ENCODE assay signal across 18 cellular contexts in genomic region chr15:88016373-88016772, GRCh38.
DNase-seq lines count a peak whose midpoint lies in the region; ATAC-seq and TF ChIP-seq lines count a peak whose summit lies in the region.
"Had no signal": no experiment of that assay in that cellular context is flagged by ENCODE, and none has a peak within 500 bp of the region (broad histone marks: within the 10 kb centered on the region; RNA-seq: fewer than 3 reads in every experiment).

No MANE protein-coding gene starts in this region.

- intact Hi-C loops in A673 (cut with micrococcal nuclease; ENCODE audit: unreplicated experiment), result no loop called here
- intact Hi-C loops in Caco-2 (cut with micrococcal nuclease; ENCODE audit: unreplicated experiment), result no loop called here

- no peaks in the 10 kb centered on the region for H3K9me3 Mint-ChIP-seq in brain
- peaks cover 0 to 6% (median 0%) of the 10 kb centered on the region in 9 donors for H3K9me3 Mint-ChIP-seq in naive thymus-derived CD8-positive, alpha-beta T cell
- no peaks in the 10 kb centered on the region for H3K9me3 Mint-ChIP-seq in Caco-2 (ENCODE audit: unreplicated experiment)
- H3K9me3 Mint-ChIP-seq: CD4-positive, alpha-beta memory T cell; H9 had no signal

- H3K36me3 Mint-ChIP-seq in brain (peaks cover 13% of the 10 kb centered on the region), Caco-2 (ENCODE audit: insufficient read depth, unreplicated experiment) (no peaks in the 10 kb centered on the region)
- no peaks in the 10 kb centered on the region for H3K36me3 Mint-ChIP-seq in naive thymus-derived CD8-positive, alpha-beta T cell
- H3K36me3 Mint-ChIP-seq: CD14-positive monocyte; CD4-positive, alpha-beta memory T cell had no signal

- no peaks in the 10 kb centered on the region for H3K9me2 ChIP-seq in neural cell (ENCODE audit: insufficient read depth, low read length)

- H3K4me3 ChIP-seq in BLaER1 treated with 17β-estradiol and CSF1 and Interleukin-3, amounts not matched to agents 10 nM and 100 nM, result no peak overlapping the region
- H3K4me3 ChIP-seq in neural cell (ENCODE audit: low read length) (peak overlapping the region; percentile 32), A673 (ENCODE audit: low read depth, low read length, poor library complexity, severe bottlenecking) (no peak overlapping the region), Caco-2 (ENCODE audit: low read depth, low read length) (no peak overlapping the region)
- H3K4me3 ChIP-seq: GM12878, K562 had no signal

- no peaks in the 10 kb centered on the region for H3K79me2 ChIP-seq in neural cell (replicated peaks; ENCODE audit: insufficient read depth, low read length)

- H3K4me1 Mint-ChIP-seq in brain (peaks cover 38% of the 10 kb centered on the region), Caco-2 (ENCODE audit: low read depth, unreplicated experiment) (no peaks in the 10 kb centered on the region)
- H3K4me1 Mint-ChIP-seq in naive thymus-derived CD8-positive, alpha-beta T cell, result no peaks in the 10 kb centered on the region
- H3K4me1 Mint-ChIP-seq: CD4-positive, alpha-beta memory T cell had no signal

- H3K4me3 Mint-ChIP-seq in brain (peak overlapping the region in 1 of 5 experiments; percentile 48), Caco-2 (ENCODE audit: unreplicated experiment) (no peak overlapping the region)
- no peak overlapping the region for H3K4me3 Mint-ChIP-seq in naive thymus-derived CD8-positive, alpha-beta T cell
- H3K4me3 Mint-ChIP-seq: CD14-positive monocyte; CD4-positive, alpha-beta memory T cell; H9 had no signal

- H3F3A ChIP-seq in neural cell (ENCODE audit: insufficient read depth, low read length, poor library complexity, severe bottlenecking), result no peaks in the 10 kb centered on the region

- no peak for ATAC-seq in naive thymus-derived CD8-positive, alpha-beta T cell
- ATAC-seq: GM12878, K562 had no signal

- no peak overlapping the region; a peak in 1 of 22 replicates for H3K27ac ChIP-seq in BLaER1 treated with 17β-estradiol and CSF1 and Interleukin-3, amounts not matched to agents 10 nM and 100 nM
- H3K27ac ChIP-seq in neural cell (ENCODE audit: low read length) (peak overlapping the region; percentile 51), A673 (ENCODE audit: low read depth, low read length, poor library complexity, severe bottlenecking) (no peak overlapping the region)

- no peak overlapping the region for H2AFZ ChIP-seq in neural cell (ENCODE audit: low read depth, low read length)

- no peak for DNase-seq in A673 (ENCODE audit: low spot score)
- no peak for DNase-seq in DMS79 treated with DMSO at 0.1 percent for 48 hours (lab: John Stamatoyannopoulos, UW)
- DNase-seq in naive thymus-derived CD8-positive, alpha-beta T cell, result no peak
- DNase-seq in Caco-2, result no peak
- DNase-seq: 8988T; BE2C; Calu3; CD4-positive, alpha-beta memory T cell; DND-41; EL; H9; IMR-90 had no signal

- H3K9me3 ChIP-seq in BLaER1 treated with 17β-estradiol and CSF1 and Interleukin-3, amounts not matched to agents 10 nM and 100 nM (replicated peaks in 1 of 11), result no peaks in the 10 kb centered on the region
- H3K9me3 ChIP-seq in neural cell (ENCODE audit: low read length), result no peaks in the 10 kb centered on the region
- no peaks in the 10 kb centered on the region for H3K9me3 ChIP-seq in A673 (ENCODE audit: low read depth, low read length, poor library complexity, severe bottlenecking)
- H3K9me3 ChIP-seq in Caco-2, result no peaks in the 10 kb centered on the region
- H3K9me3 ChIP-seq: BE2C had no signal

- no peaks in the 10 kb centered on the region for H3K27me3 ChIP-seq in BLaER1 treated with 17β-estradiol and CSF1 and Interleukin-3, amounts not matched to agents 10 nM and 100 nM
- H3K27me3 ChIP-seq in neural cell (ENCODE audit: insufficient read depth, low read depth, low read length), result no peaks in the 10 kb centered on the region
- H3K27me3 ChIP-seq in A673 (replicated peaks; ENCODE audit: insufficient read depth, low read depth, low read length, poor library complexity), result no peaks in the 10 kb centered on the region
- no peaks in the 10 kb centered on the region for H3K27me3 ChIP-seq in Caco-2 (replicated peaks; ENCODE audit: control insufficient read depth, insufficient read depth, low read length)
- H3K27me3 ChIP-seq: BE2C had no signal

- peak overlapping the region in 7 of 11 experiments; percentile 22 to 63 (median 46); a peak in 10 of 22 replicates for H3K4me2 ChIP-seq in BLaER1 treated with 17β-estradiol and CSF1 and Interleukin-3, amounts not matched to agents 10 nM and 100 nM
- peak overlapping the region; percentile 24 for H3K4me2 ChIP-seq in neural cell (ENCODE audit: low read length)

- no peak for TF ChIP-seq EP300 in neural cell (conservative IDR thresholded peaks at IDR 0.05; ENCODE audit: poor library complexity, severe bottlenecking)

- H3K27me3 Mint-ChIP-seq in brain (no peaks in the 10 kb centered on the region), Caco-2 (ENCODE audit: insufficient read depth, unreplicated experiment) (peaks cover 13% of the 10 kb centered on the region)
- peaks cover 0 to 19% (median 3%) of the 10 kb centered on the region in 5 donors for H3K27me3 Mint-ChIP-seq in naive thymus-derived CD8-positive, alpha-beta T cell
- H3K27me3 Mint-ChIP-seq: CD4-positive, alpha-beta memory T cell had no signal

- no peaks in the 10 kb centered on the region for H3K36me3 ChIP-seq in BLaER1 treated with 17β-estradiol and CSF1 and Interleukin-3, amounts not matched to agents 10 nM and 100 nM
- H3K36me3 ChIP-seq in neural cell (ENCODE audit: insufficient read depth, low read length), result no peaks in the 10 kb centered on the region
- no peaks in the 10 kb centered on the region for H3K36me3 ChIP-seq in A673 (ENCODE audit: insufficient read depth, low read length, poor library complexity, severe bottlenecking)
- no peaks in the 10 kb centered on the region for H3K36me3 ChIP-seq in Caco-2 (ENCODE audit: control insufficient read depth, insufficient read depth, low read length)
- H3K36me3 ChIP-seq: BE2C had no signal

- BruUV-seq in A673 (replicated peaks; lab: Mats Ljungman, UMichigan), result no TSS peak
- BruUV-seq in Caco-2 (replicated peaks; lab: Mats Ljungman, UMichigan), result no TSS peak

- no peak overlapping the region for H3K9ac ChIP-seq in BLaER1 treated with 17β-estradiol and CSF1 and Interleukin-3, amounts not matched to agents 10 nM and 100 nM
- no peak overlapping the region for H3K9ac ChIP-seq in neural cell (ENCODE audit: low read length)

- no peaks in the 10 kb centered on the region for H4K20me1 ChIP-seq in BLaER1 treated with 17β-estradiol and CSF1 and Interleukin-3, amounts not matched to agents 10 nM and 100 nM
- no peaks in the 10 kb centered on the region for H4K20me1 ChIP-seq in neural cell (ENCODE audit: insufficient read depth)

- TF ChIP-seq CTCF in brain (conservative IDR thresholded peaks at IDR 0.05) (no peak), neural cell (IDR thresholded peaks at IDR 0.05; ENCODE audit: poor library complexity, severe bottlenecking) (no peak), A673 (conservative IDR thresholded peaks at IDR 0.05; ENCODE audit: low read depth, low read length) (no peak), Caco-2 (IDR thresholded peaks at IDR 0.05; ENCODE audit: insufficient read depth in 1 of 2, low read depth in 1 of 2, low read length in 1 of 2, severe bottlenecking in 1 of 2, unreplicated experiment in 1 of 2) (no peak)

- TF ChIP-seq RAD21 in neural cell (conservative IDR thresholded peaks at IDR 0.05), result no peak

- POLR2A ChIA-PET in A673 (lab: Charles Lee; ENCODE audit: low non-redundant PET), result no interaction called here
- POLR2A ChIA-PET in naive thymus-derived CD8-positive, alpha-beta T cell (lab: Charles Lee), result no interaction called here
- POLR2A ChIA-PET in Caco-2 (lab: Charles Lee), result no interaction called here

- CTCF ChIA-PET in A673 (lab: Charles Lee) (no interaction called here), Caco-2 (lab: Charles Lee) (no interaction called here)

- H3K4me1 ChIP-seq in BLaER1 treated with 17β-estradiol and CSF1 and Interleukin-3, amounts not matched to agents 10 nM and 100 nM, result peaks cover 4 to 19% (median 15%) of the 10 kb centered on the region in 10 experiments; a peak in 17 of 20 replicates
- no peaks in the 10 kb centered on the region for H3K4me1 ChIP-seq in A673 (ENCODE audit: insufficient read depth, low read length, poor library complexity, severe bottlenecking)
- H3K4me1 ChIP-seq in Caco-2, result no peaks in the 10 kb centered on the region

- H3K27ac Mint-ChIP-seq in brain (peak overlapping the region in 3 of 5 experiments; percentile 21 to 79 (median 73)), Caco-2 (ENCODE audit: unreplicated experiment) (no peak overlapping the region)
- H3K27ac Mint-ChIP-seq in naive thymus-derived CD8-positive, alpha-beta T cell, result no peak overlapping the region
- H3K27ac Mint-ChIP-seq: CD14-positive monocyte; CD4-positive, alpha-beta memory T cell; H9 had no signal

TF ChIP-seq in neural cell, 6 proteins besides CTCF, POLR2A, EP300 and RAD21 (continues in another document):
- TF ChIP-seq TAF1 (IDR thresholded peaks at IDR 0.05; ENCODE audit: low read depth) (no peak), REST (IDR thresholded peaks at IDR 0.05; ENCODE audit: borderline replicate concordance) (no peak), POLR2AphosphoS5 (IDR thresholded peaks at IDR 0.05) (no peak), MXI1 (conservative IDR thresholded peaks at IDR 0.05; ENCODE audit: poor library complexity, severe bottlenecking) (no peak), EZH2 (IDR thresholded peaks at IDR 0.05; ENCODE audit: borderline replicate concordance, insufficient read depth, low read length, poor library complexity, severe bottlenecking) (no peak)

Comparison
In these comparisons a context has a peak if more than half of its experiments do, and no peak if none do; other contexts are left out.
1. H3K27ac Mint-ChIP-seq: peak in brain (3 of 5); none in naive thymus-derived CD8-positive, alpha-beta T cell (0 of 10) and Caco-2 (single experiment).